8 cellular contexts compared by ENCODE assay signal in the genomic region with DNA sequence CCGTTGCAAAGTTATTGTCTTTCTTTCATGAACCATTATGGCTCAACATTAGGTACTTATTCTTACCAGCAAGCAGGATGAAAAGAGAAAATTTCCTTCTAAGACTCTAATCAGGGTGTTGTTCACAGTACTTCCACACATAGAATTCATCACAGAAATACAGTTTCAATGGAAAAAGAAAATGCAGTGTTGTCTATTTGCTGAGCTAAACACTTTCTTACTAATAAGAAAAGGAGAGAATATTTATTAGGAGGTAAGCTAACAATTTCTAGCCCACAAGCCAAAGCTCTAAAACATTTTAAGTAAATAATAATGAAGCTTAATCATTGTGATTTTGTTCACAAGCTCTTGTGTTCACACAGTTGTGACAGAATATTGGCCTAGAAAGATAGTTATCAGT.
"Had no signal": no experiment of that assay in that cellular context is flagged by ENCODE, and none has a peak within 500 bp of the region (broad histone marks: within the 10 kb centered on the region; RNA-seq: fewer than 3 reads in every experiment).

No MANE protein-coding gene starts in this region.

- H3K9me3 ChIP-seq: HAP-1 had no signal

- H3K4me1 ChIP-seq: HAP-1 had no signal

- H3K9ac ChIP-seq: GM23248 had no signal

- H3K27ac ChIP-seq: GM23248, HL-60 had no signal

- H3K36me3 ChIP-seq: HAP-1 had no signal

- H3K4me3 ChIP-seq: GM23248, HAP-1 had no signal

- ATAC-seq: HCT116 had no signal

- H2AFZ ChIP-seq: GM23248 had no signal

- DNase-seq: GM23248, GOT3, H7, HFFc6, KG1 had no signal
